In the genomic region with DNA sequence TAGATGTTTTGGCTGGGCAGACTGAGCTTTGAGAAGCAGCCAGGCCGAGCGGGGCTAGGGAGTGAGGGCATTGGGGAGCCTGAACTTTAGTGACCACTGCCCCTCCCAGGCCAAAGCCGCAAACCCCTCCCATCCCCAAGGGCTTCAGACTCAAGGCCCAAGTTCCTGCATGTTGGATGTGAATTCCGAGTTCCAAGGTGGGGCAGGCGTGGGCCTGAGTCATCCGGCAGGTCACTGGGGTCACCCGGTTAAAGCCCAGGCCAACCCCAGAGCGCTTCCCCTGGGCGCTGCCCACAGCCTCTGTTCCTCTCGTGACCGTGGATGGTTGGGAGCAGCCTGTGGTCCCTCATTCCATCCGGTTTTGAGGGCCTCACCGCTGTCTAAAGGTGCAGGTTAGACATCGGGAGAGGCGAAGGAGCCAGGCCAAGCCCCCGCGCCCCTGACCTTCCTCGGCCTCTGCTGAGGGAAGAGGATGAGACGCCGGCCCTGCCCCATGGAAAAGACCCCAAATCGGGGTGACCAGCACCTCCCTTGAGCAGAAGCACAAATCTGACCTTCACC, we compare ENCODE assay signal across 2 cellular contexts.
TF ChIP-seq lines count a peak whose summit lies in the region.

No MANE protein-coding gene starts in this region.

TF ChIP-seq in A549, 52 proteins besides CTCF, POLR2A, EP300 and RAD21:
- TF ChIP-seq, protein P1, sequence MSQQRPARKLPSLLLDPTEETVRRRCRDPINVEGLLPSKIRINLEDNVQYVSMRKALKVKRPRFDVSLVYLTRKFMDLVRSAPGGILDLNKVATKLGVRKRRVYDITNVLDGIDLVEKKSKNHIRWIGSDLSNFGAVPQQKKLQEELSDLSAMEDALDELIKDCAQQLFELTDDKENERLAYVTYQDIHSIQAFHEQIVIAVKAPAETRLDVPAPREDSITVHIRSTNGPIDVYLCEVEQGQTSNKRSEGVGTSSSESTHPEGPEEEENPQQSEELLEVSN (IDR thresholded peaks at IDR 0.05; ENCODE audit: borderline replicate concordance, low read depth), result no peak
- TF ChIP-seq EHF (CRISPR knock-in tag; IDR thresholded peaks at IDR 0.05), result no peak
- TF ChIP-seq SMC3 (IDR thresholded peaks at IDR 0.05), result no peak
- TF ChIP-seq, protein P2, sequence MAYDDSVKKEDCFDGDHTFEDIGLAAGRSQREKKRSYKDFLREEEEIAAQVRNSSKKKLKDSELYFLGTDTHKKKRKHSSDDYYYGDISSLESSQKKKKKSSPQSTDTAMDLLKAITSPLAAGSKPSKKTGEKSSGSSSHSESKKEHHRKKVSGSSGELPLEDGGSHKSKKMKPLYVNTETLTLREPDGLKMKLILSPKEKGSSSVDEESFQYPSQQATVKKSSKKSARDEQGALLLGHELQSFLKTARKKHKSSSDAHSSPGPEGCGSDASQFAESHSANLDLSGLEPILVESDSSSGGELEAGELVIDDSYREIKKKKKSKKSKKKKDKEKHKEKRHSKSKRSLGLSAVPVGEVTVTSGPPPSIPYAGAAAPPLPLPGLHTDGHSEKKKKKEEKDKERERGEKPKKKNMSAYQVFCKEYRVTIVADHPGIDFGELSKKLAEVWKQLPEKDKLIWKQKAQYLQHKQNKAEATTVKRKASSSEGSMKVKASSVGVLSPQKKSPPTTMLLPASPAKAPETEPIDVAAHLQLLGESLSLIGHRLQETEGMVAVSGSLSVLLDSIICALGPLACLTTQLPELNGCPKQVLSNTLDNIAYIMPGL (CRISPR knock-in tag; IDR thresholded peaks at IDR 0.05; ENCODE audit: borderline replicate concordance), result no peak
- TF ChIP-seq ZSCAN20 (CRISPR knock-in tag; IDR thresholded peaks at IDR 0.05), result no peak
- TF ChIP-seq, protein P3, sequence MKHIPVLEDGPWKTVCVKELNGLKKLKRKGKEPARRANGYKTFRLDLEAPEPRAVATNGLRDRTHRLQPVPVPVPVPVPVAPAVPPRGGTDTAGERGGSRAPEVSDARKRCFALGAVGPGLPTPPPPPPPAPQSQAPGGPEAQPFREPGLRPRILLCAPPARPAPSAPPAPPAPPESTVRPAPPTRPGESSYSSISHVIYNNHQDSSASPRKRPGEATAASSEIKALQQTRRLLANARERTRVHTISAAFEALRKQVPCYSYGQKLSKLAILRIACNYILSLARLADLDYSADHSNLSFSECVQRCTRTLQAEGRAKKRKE (CRISPR knock-in tag; IDR thresholded peaks at IDR 0.05; ENCODE audit: low read depth), result no peak
- TF ChIP-seq FOSL2 (IDR thresholded peaks at IDR 0.05), result no peak
- TF ChIP-seq FOSL2 (CRISPR knock-in tag; IDR thresholded peaks at IDR 0.05), result no peak
- TF ChIP-seq, protein P4, sequence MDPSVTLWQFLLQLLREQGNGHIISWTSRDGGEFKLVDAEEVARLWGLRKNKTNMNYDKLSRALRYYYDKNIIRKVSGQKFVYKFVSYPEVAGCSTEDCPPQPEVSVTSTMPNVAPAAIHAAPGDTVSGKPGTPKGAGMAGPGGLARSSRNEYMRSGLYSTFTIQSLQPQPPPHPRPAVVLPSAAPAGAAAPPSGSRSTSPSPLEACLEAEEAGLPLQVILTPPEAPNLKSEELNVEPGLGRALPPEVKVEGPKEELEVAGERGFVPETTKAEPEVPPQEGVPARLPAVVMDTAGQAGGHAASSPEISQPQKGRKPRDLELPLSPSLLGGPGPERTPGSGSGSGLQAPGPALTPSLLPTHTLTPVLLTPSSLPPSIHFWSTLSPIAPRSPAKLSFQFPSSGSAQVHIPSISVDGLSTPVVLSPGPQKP (IDR thresholded peaks at IDR 0.05; ENCODE audit: low read depth, low read length), result no peak
- TF ChIP-seq JUN (IDR thresholded peaks at IDR 0.05), result no peak
- no peak for TF ChIP-seq HDAC2 (IDR thresholded peaks at IDR 0.05)
- no peak for TF ChIP-seq CHD4 (IDR thresholded peaks at IDR 0.05; ENCODE audit: borderline replicate concordance)
- no peak for TF ChIP-seq ESRRA (IDR thresholded peaks at IDR 0.05; ENCODE audit: borderline replicate concordance, low read length)
- no peak for TF ChIP-seq RARB (CRISPR knock-in tag; IDR thresholded peaks at IDR 0.05)
- TF ChIP-seq EHMT2 (IDR thresholded peaks at IDR 0.05; ENCODE audit: low read depth), result no peak
- no peak for TF ChIP-seq NFE2L2 (conservative IDR thresholded peaks at IDR 0.05; ENCODE audit: low read length)

TF ChIP-seq in K562, 482 proteins besides CTCF, POLR2A, EP300 and RAD21:
- TF ChIP-seq JUND (IDR thresholded peaks at IDR 0.05; ENCODE audit: borderline replicate concordance, low read depth, low read length) (peak; percentile 13; the same call in 1 of the 2 replicates), JUND (tag; IDR thresholded peaks at IDR 0.05; ENCODE audit: borderline replicate concordance, low read depth, low read length) (no peak), ZNF24 (IDR thresholded peaks at IDR 0.05) (no peak)
- TF ChIP-seq, protein P5, sequence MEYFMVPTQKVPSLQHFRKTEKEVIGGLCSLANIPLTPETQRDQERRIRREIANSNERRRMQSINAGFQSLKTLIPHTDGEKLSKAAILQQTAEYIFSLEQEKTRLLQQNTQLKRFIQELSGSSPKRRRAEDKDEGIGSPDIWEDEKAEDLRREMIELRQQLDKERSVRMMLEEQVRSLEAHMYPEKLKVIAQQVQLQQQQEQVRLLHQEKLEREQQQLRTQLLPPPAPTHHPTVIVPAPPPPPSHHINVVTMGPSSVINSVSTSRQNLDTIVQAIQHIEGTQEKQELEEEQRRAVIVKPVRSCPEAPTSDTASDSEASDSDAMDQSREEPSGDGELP (CRISPR knock-in tag; IDR thresholded peaks at IDR 0.05; ENCODE audit: borderline replicate concordance), result no peak
